In the genomic region with DNA sequence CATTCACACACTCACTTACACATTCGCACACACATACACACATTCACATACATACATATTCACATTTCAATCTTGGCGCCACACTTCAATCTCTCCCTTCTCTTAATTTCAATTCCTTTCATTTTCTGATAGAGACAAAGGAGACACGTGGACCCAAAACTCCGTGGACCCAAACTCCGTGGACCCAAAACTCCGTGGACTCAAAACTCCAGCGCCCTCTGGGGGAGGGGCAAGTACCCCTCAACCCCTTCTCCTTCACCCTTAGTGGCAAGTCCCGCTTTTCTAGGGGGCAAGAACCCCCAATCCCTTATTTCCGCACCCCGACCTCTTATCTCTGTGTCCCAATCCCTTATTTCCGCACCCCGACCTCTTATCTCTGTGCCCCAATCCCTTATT, we compare ENCODE assay signal across 13 cellular contexts. TPM values are rescaled to one million over a fixed set of nuclear protein-coding genes. Genes with fewer than 3 reads are reported as not detected.
DNase-seq lines count a peak whose midpoint lies in the region; ATAC-seq, FAIRE-seq and TF ChIP-seq lines count a peak whose summit lies in the region.
"Not testable (repeated sequence)": the region's sequence is repeated elsewhere in the genome, so short reads cannot be mapped to it uniquely, and the experiment has no call there.
"Had no signal": no experiment of that assay in that cellular context is flagged by ENCODE, and none has a peak within 500 bp of the region (broad histone marks: within the 10 kb centered on the region; RNA-seq: fewer than 3 reads in every experiment).

No MANE protein-coding gene starts in this region.

- H3K4me1 Mint-ChIP-seq in Calu3 (ENCODE audit: low read depth, unreplicated experiment) (peaks cover 47% of the 10 kb centered on the region), activated B cell treated with CpG ODN at 0.5 μM for 24 hours (peaks cover 38% of the 10 kb centered on the region), naive B cell (peaks cover 20 to 47% (median 29%) of the 10 kb centered on the region in 3 donors)
- peaks cover 56% of the 10 kb centered on the region for H3K4me1 Mint-ChIP-seq in activated T-helper 1 cell treated with anti-CD3 and anti-CD28 coated beads, Interleukin-12 subunit alpha, Interleukin-12 subunit beta, Interleukin-2, Interleukin-4 antibody, amounts not matched to agents 30 ng/mL and 10 ng/mL and 1 ng/mL, durations not matched to agents 14 hours and 24 hours and 36 hours (ENCODE audit: low read depth)
- not testable (repeated sequence) for H3K4me1 Mint-ChIP-seq in endothelial cell (ENCODE audit: unreplicated experiment)
- peaks cover 67% of the 10 kb centered on the region for H3K4me1 Mint-ChIP-seq in stimulated activated effector memory CD8-positive, alpha-beta T cell treated with anti-CD3 and anti-CD28 coated beads, Interleukin-12 subunit alpha, Interleukin-12 subunit beta, amount 100 ng/mL, for 72 hours

- H3K9me3 Mint-ChIP-seq in Calu3 (ENCODE audit: low read depth, unreplicated experiment); activated B cell treated with CpG ODN at 0.5 μM for 24 hours; activated T-helper 1 cell treated with anti-CD3 and anti-CD28 coated beads, Interleukin-12 subunit alpha, Interleukin-12 subunit beta, Interleukin-2, Interleukin-4 antibody, amounts not matched to agents 30 ng/mL and 10 ng/mL and 1 ng/mL, durations not matched to agents 14 hours and 24 hours and 36 hours; endothelial cell (ENCODE audit: unreplicated experiment); naive B cell; stimulated activated effector memory CD8-positive, alpha-beta T cell treated with anti-CD3 and anti-CD28 coated beads, Interleukin-12 subunit alpha, Interleukin-12 subunit beta, amount 100 ng/mL, for 72 hours: not testable (repeated sequence)

- not testable (repeated sequence) for H3K9me3 ChIP-seq in GM12878 (replicated peaks; ENCODE audit: control insufficient read depth, insufficient read depth, low read length)

- in situ Hi-C loops in GM12878 (cut with MboI), result not testable (repeated sequence)

- not testable (repeated sequence) for FAIRE-seq in GM12878 (lab: Jason Lieb, UNC)

- CTCF ChIA-PET in Calu3 (lab: Charles Lee) (interaction anchor here (1.3 to 3.0 kb wide), 3 partner anchors 137 to 384 kb away, joined by 6 to 26 read pairs (median 13); no protein-coding TSS in a partner anchor), activated B cell treated with CpG ODN at 0.5 μM for 24 hours (lab: Charles Lee) (interaction anchor here (0.9 to 9.4 kb wide), 4 partner anchors 10 to 244 kb away, joined by 3 to 265 read pairs (median 102); partner anchors contain the start of gene FXYD2), GM12878 (lab: Yijun Ruan, JAX) (interaction anchor here (0.6 to 8.8 kb wide), 10 partner anchors 8 to 384 kb away, joined by 3 to 360 read pairs (median 58); partner anchors contain the start of gene FXYD2)

- not testable (repeated sequence) for H3K27me3 ChIP-seq in GM12878 (replicated peaks in 1 of 2; ENCODE audit: control insufficient read depth in 2 of 2, insufficient read depth in 2 of 2, low read length in 1 of 2)

- not testable (repeated sequence) for H3K36me3 Mint-ChIP-seq in Calu3 (ENCODE audit: insufficient read depth, unreplicated experiment); activated B cell treated with CpG ODN at 0.5 μM for 24 hours (ENCODE audit: low read depth); activated T-helper 1 cell treated with anti-CD3 and anti-CD28 coated beads, Interleukin-12 subunit alpha, Interleukin-12 subunit beta, Interleukin-2, Interleukin-4 antibody, amounts not matched to agents 30 ng/mL and 10 ng/mL and 1 ng/mL, durations not matched to agents 14 hours and 24 hours and 36 hours (ENCODE audit: low read depth); endothelial cell (ENCODE audit: low read depth, unreplicated experiment); naive B cell
- peaks cover 11% of the 10 kb centered on the region for H3K36me3 Mint-ChIP-seq in stimulated activated effector memory CD8-positive, alpha-beta T cell treated with anti-CD3 and anti-CD28 coated beads, Interleukin-12 subunit alpha, Interleukin-12 subunit beta, amount 100 ng/mL, for 72 hours

- not testable (repeated sequence) for H3K79me2 ChIP-seq in GM12878 (ENCODE audit: control insufficient read depth, insufficient read depth, low read length)

- POLR2A ChIA-PET in activated B cell treated with CpG ODN at 0.5 μM for 24 hours (lab: Charles Lee), result interaction anchor here (1.6 kb wide), 1 partner anchor 243 kb away, joined by 8 read pairs; no protein-coding TSS in a partner anchor
- POLR2A ChIA-PET in GM12878 (lab: Charles Lee), result not testable (repeated sequence)

- not testable (repeated sequence) for TF ChIP-seq RAD21 in GM12878 (IDR thresholded peaks at IDR 0.05; ENCODE audit: insufficient read depth, low read depth, low read length)

- H3K4me3 ChIP-seq in GM12878, result not testable (repeated sequence)

- WGBS in GM12878 (ENCODE audit: insufficient coverage, insufficient replicate concordance, low lambda C conversion rate, missing lambda C conversion rate), result 70% methylated on average over 11 of the region's 12 CpGs

- not testable (repeated sequence) for H3K4me2 ChIP-seq in GM12878 (ENCODE audit: control insufficient read depth, insufficient read depth)

- H3K27ac Mint-ChIP-seq in Calu3 (ENCODE audit: unreplicated experiment), result not testable (repeated sequence)
- H3K27ac Mint-ChIP-seq in activated B cell treated with CpG ODN at 0.5 μM for 24 hours (peak overlapping the region; percentile 3), endothelial cell (ENCODE audit: unreplicated experiment) (peak overlapping the region; percentile 3), naive B cell (peak overlapping the region in 4 of 6 donors; percentile 3 to 62 (median 30))
- peak overlapping the region; percentile 19 for H3K27ac Mint-ChIP-seq in activated T-helper 1 cell treated with anti-CD3 and anti-CD28 coated beads, Interleukin-12 subunit alpha, Interleukin-12 subunit beta, Interleukin-2, Interleukin-4 antibody, amounts not matched to agents 30 ng/mL and 10 ng/mL and 1 ng/mL, durations not matched to agents 14 hours and 24 hours and 36 hours
- H3K27ac Mint-ChIP-seq in stimulated activated effector memory CD8-positive, alpha-beta T cell treated with anti-CD3 and anti-CD28 coated beads, Interleukin-12 subunit alpha, Interleukin-12 subunit beta, amount 100 ng/mL, for 72 hours, result peak overlapping the region; percentile 8

- H3K9ac ChIP-seq in GM12878 (ENCODE audit: control insufficient read depth, insufficient read depth, low read length), result not testable (repeated sequence)

- TF ChIP-seq POLR2A in GM12878 (IDR thresholded peaks at IDR 0.05; ENCODE audit: low read depth, low read length), result not testable (repeated sequence)

- not testable (repeated sequence) for DNase-seq in Calu3; activated B cell treated with CpG ODN at 0.5 μM for 24 hours; activated T-helper 1 cell treated with anti-CD3 and anti-CD28 coated beads, Interleukin-12 subunit alpha, Interleukin-12 subunit beta, Interleukin-2, Interleukin-4 antibody, amounts not matched to agents 30 ng/mL and 10 ng/mL and 1 ng/mL, durations not matched to agents 14 hours and 24 hours and 36 hours (ENCODE audit: low spot score); GM12878 (ENCODE audit: low read depth, low spot score); endothelial cell (ENCODE audit: low spot score); naive B cell; stimulated activated effector memory CD8-positive, alpha-beta T cell treated with anti-CD3 and anti-CD28 coated beads, Interleukin-12 subunit alpha, Interleukin-12 subunit beta, amount 100 ng/mL, for 72 hours (ENCODE audit: low spot score in 2 of 2)

- H4K20me1 ChIP-seq in GM12878 (ENCODE audit: control insufficient read depth, insufficient read depth), result not testable (repeated sequence)

- BruUV-seq in Calu3 (replicated peaks; lab: Mats Ljungman, UMichigan), result not testable (repeated sequence)
- TSS peak; percentile 66 for BruUV-seq in GM12878 (replicated peaks; lab: Mats Ljungman, UMichigan)

- intact Hi-C loops in Calu3 (cut with micrococcal nuclease; ENCODE audit: unreplicated experiment); activated B cell treated with CpG ODN at 0.5 μM for 24 hours (cut with micrococcal nuclease); activated T-helper 1 cell treated with anti-CD3 and anti-CD28 coated beads, Interleukin-12 subunit alpha, Interleukin-12 subunit beta, Interleukin-2, Interleukin-4 antibody, amounts not matched to agents 30 ng/mL and 10 ng/mL and 1 ng/mL, durations not matched to agents 14 hours and 24 hours and 36 hours (cut with micrococcal nuclease): not testable (repeated sequence)
- intact Hi-C loops in GM12878 (cut with micrococcal nuclease; ENCODE audit: unreplicated experiment), result loop anchor here (10.0 kb wide), 2 partner anchors 625 to 1885 kb away; partner anchors contain the start of gene KMT2A

- ATAC-seq in activated B cell treated with CpG ODN at 0.5 μM for 24 hours (ENCODE audit: low read depth); GM12878; naive B cell (ENCODE audit: low read depth in 2 of 2); stimulated activated effector memory CD8-positive, alpha-beta T cell treated with anti-CD3 and anti-CD28 coated beads, Interleukin-12 subunit alpha, Interleukin-12 subunit beta, amount 100 ng/mL, for 72 hours: not testable (repeated sequence)

- RAD21 ChIA-PET in GM12878 (lab: Charles Lee; ENCODE audit: unreplicated experiment), result interaction anchor here (0.7 to 6.4 kb wide), 8 partner anchors 8 to 631 kb away, joined by 3 to 273 read pairs (median 5); no protein-coding TSS in a partner anchor

- H3K27me3 Mint-ChIP-seq in Calu3 (ENCODE audit: unreplicated experiment) (peaks cover 14% of the 10 kb centered on the region), naive B cell (peaks cover 0 to 14% (median 7%) of the 10 kb centered on the region in 3 donors)
- H3K27me3 Mint-ChIP-seq in activated B cell treated with CpG ODN at 0.5 μM for 24 hours; activated T-helper 1 cell treated with anti-CD3 and anti-CD28 coated beads, Interleukin-12 subunit alpha, Interleukin-12 subunit beta, Interleukin-2, Interleukin-4 antibody, amounts not matched to agents 30 ng/mL and 10 ng/mL and 1 ng/mL, durations not matched to agents 14 hours and 24 hours and 36 hours (ENCODE audit: insufficient read depth); endothelial cell (ENCODE audit: unreplicated experiment): not testable (repeated sequence)

- H3K4me1 ChIP-seq in GM12878 (ENCODE audit: control insufficient read depth, insufficient read depth, low read length), result peaks cover 27% of the 10 kb centered on the region

- not testable (repeated sequence) for TF ChIP-seq EP300 in GM12878 (IDR thresholded peaks at IDR 0.05; ENCODE audit: borderline replicate concordance in 1 of 2, control insufficient read depth in 1 of 2, low read depth in 2 of 2, low read length in 2 of 2)

- H3K4me3 Mint-ChIP-seq in Calu3 (ENCODE audit: low read depth, unreplicated experiment) (peak overlapping the region; percentile 9), naive B cell (peak overlapping the region in 1 of 8 donors; percentile 55)
- H3K4me3 Mint-ChIP-seq in activated B cell treated with CpG ODN at 0.5 μM for 24 hours; endothelial cell (ENCODE audit: unreplicated experiment): not testable (repeated sequence)
- peak overlapping the region; percentile 19 for H3K4me3 Mint-ChIP-seq in activated T-helper 1 cell treated with anti-CD3 and anti-CD28 coated beads, Interleukin-12 subunit alpha, Interleukin-12 subunit beta, Interleukin-2, Interleukin-4 antibody, amounts not matched to agents 30 ng/mL and 10 ng/mL and 1 ng/mL, durations not matched to agents 14 hours and 24 hours and 36 hours
- H3K4me3 Mint-ChIP-seq in stimulated activated effector memory CD8-positive, alpha-beta T cell treated with anti-CD3 and anti-CD28 coated beads, Interleukin-12 subunit alpha, Interleukin-12 subunit beta, amount 100 ng/mL, for 72 hours, result peak overlapping the region; percentile 1

- SMC1A ChIA-PET in GM12878 (lab: Charles Lee; ENCODE audit: uncharacterized antibody, unreplicated experiment), result interaction anchor here (2.6 to 12.1 kb wide), 4 partner anchors 8 to 243 kb away, joined by 9 to 318 read pairs (median 38); no protein-coding TSS in a partner anchor

- not testable (repeated sequence) for H2AFZ ChIP-seq in GM12878 (ENCODE audit: control insufficient read depth, low read depth, low read length)

- not testable (repeated sequence) for TF ChIP-seq CTCF in Calu3 (IDR thresholded peaks at IDR 0.05; ENCODE audit: unreplicated experiment); activated B cell treated with CpG ODN at 0.5 μM for 24 hours (IDR thresholded peaks at IDR 0.05); GM12878 (IDR thresholded peaks at IDR 0.05 in 2 of 3, conservative IDR thresholded peaks at IDR 0.05 in 1 of 3; ENCODE audit: control insufficient read depth in 2 of 3, extremely low read depth in 1 of 3, insufficient read depth in 1 of 3, low read depth in 3 of 3, low read length in 3 of 3); endothelial cell (IDR thresholded peaks at IDR 0.05; ENCODE audit: unreplicated experiment)

- not testable (repeated sequence) for H3K27ac ChIP-seq in GM12878 (ENCODE audit: control insufficient read depth, insufficient read depth)

- H3K36me3 ChIP-seq in GM12878 (ENCODE audit: control insufficient read depth in 2 of 2, insufficient read depth in 2 of 2, low read length in 1 of 2), result not testable (repeated sequence)

RNA-seq across cellular contexts. Expression of gene DSCAML1, which starts 13.0 kb away (rescaled TPM):
- total RNA-seq in Calu3 (2022) (0.07 and 0.27 TPM in 2 replicates), activated B cell treated with CpG ODN at 0.5 μM for 24 hours (1.5 and 3.6 TPM in 2 replicates), GM12878 (2014; rRNA removed) (0.06 and 0.11 TPM in 2 replicates), GM12878 (2014; rRNA removed; fragmentation: Illumina TruSeq; extraction: Trizol) (0.05 and 0.09 TPM in 2 replicates), GM12878 (2021) (0.13 TPM in 2 replicates), endothelial cell (ENCODE audit: unreplicated experiment) (3.8 TPM)
- not detected in 2 replicates for total RNA-seq in activated T-helper 1 cell treated with anti-CD3 and anti-CD28 coated beads, Interleukin-12 subunit alpha, Interleukin-12 subunit beta, Interleukin-2, Interleukin-4 antibody, amounts not matched to agents 30 ng/mL and 10 ng/mL and 1 ng/mL, durations not matched to agents 14 hours and 24 hours and 36 hours
- 0.48 and 1.6 TPM in 2 replicates for total RNA-seq in GM12878 (2013; cell fraction: nucleolus; rRNA removed)
- polyA plus RNA-seq in GM12878 (2011; ENCODE audit: low read depth), result 0.03 TPM
- polyA plus RNA-seq in GM12878 (2011; rRNA removed) (0.18 and 0.20 TPM in 2 replicates), GM12878 (2014; fragmentation: Illumina TruSeq; extraction: Trizol) (0.06 and 0.11 TPM in 2 replicates), GM12878 (2014; fragmentation: Nextera tagmentation; extraction: Ambion mirVana) (under 1 TPM in 1 of 2 experiments, not detected in 1; 0.03 TPM), GM12878 (2014; rRNA removed) (0.06 and 0.10 TPM in 2 replicates), GM12878 (2016; fragmentation: Nextera tagmentation; extraction: Ambion mirVana) (under 1 TPM; 0.03 TPM), naive B cell (ENCODE audit: low read depth in 6 of 6) (under 1 TPM in 3 of 6 donors, not detected in 3; 0.03 to 0.25 (median 0.11) TPM)
- 0.39 and 0.47 TPM in 2 replicates for polyA plus RNA-seq in GM12878 (2011; cell fraction: cytosol; rRNA removed)
- polyA plus RNA-seq in GM12878 (2011; cell fraction: nucleus; rRNA removed), result 1.5 TPM in 2 replicates
- 0.15 and 0.39 TPM in 2 replicates for polyA plus RNA-seq in GM12878 (2012)
- 0.26 and 0.80 TPM in 2 replicates for polyA minus RNA-seq in GM12878 (2011; rRNA and poly(A)+ RNA removed)
- polyA minus RNA-seq in GM12878 (2011; cell fraction: cytosol; rRNA and poly(A)+ RNA removed), result 0.27 TPM in 1 of 2 replicates, not detected in the other
- 2.3 and 3.7 TPM in 2 replicates for polyA minus RNA-seq in GM12878 (2011; cell fraction: nucleus; rRNA and poly(A)+ RNA removed)
- total RNA-seq: A172, Daoy, G401, HT-29, NCI-H460 had no signal
- polyA plus RNA-seq: BJ had no signal

RNA-seq across cellular contexts. Expression of gene FXYD2, which starts 14.5 kb away (rescaled TPM):
- 7.9 and 9.0 TPM in 2 replicates for total RNA-seq in Calu3 (2022)
- total RNA-seq in activated B cell treated with CpG ODN at 0.5 μM for 24 hours, result 40.4 and 44.6 TPM in 2 replicates
- total RNA-seq in activated T-helper 1 cell treated with anti-CD3 and anti-CD28 coated beads, Interleukin-12 subunit alpha, Interleukin-12 subunit beta, Interleukin-2, Interleukin-4 antibody, amounts not matched to agents 30 ng/mL and 10 ng/mL and 1 ng/mL, durations not matched to agents 14 hours and 24 hours and 36 hours, result 3.4 and 3.6 TPM in 2 replicates
- total RNA-seq in GM12878 (2013; cell fraction: nucleolus; rRNA removed), result 0.56 and 0.64 TPM in 2 replicates
- 3.6 and 3.8 TPM in 2 replicates for total RNA-seq in GM12878 (2014; rRNA removed)
- 1.2 and 1.5 TPM in 2 replicates for total RNA-seq in GM12878 (2014; rRNA removed; fragmentation: Illumina TruSeq; extraction: Trizol)
- total RNA-seq in GM12878 (2021), result 1.8 and 2.0 TPM in 2 replicates
- polyA plus RNA-seq in GM12878 (2011; ENCODE audit: low read depth), result 3.6 TPM
- 3.2 and 4.5 TPM in 2 replicates for polyA plus RNA-seq in GM12878 (2011; rRNA removed)
- polyA plus RNA-seq in GM12878 (2011; cell fraction: cytosol; rRNA removed), result 9.8 TPM in 2 replicates
- polyA plus RNA-seq in GM12878 (2011; cell fraction: nucleus; rRNA removed), result 2.4 and 8.4 TPM in 2 replicates
- 4.5 and 6.7 TPM in 2 replicates for polyA plus RNA-seq in GM12878 (2012)
- 1.9 TPM in 1 of 2 replicates, not detected in the other for polyA plus RNA-seq in GM12878 (2014; fragmentation: Illumina TruSeq; extraction: Trizol)
- 1 to 10 TPM; 1.6 to 1.9 TPM for polyA plus RNA-seq in GM12878 (2014; fragmentation: Nextera tagmentation; extraction: Ambion mirVana)
- polyA plus RNA-seq in GM12878 (2014; rRNA removed), result 2.0 and 2.9 TPM in 2 replicates
- polyA plus RNA-seq in GM12878 (2016; fragmentation: Nextera tagmentation; extraction: Ambion mirVana), result 1 to 10 TPM; 3.3 to 4.1 TPM
- polyA minus RNA-seq in GM12878 (2011; rRNA and poly(A)+ RNA removed), result 2.9 and 5.7 TPM in 2 replicates
- polyA minus RNA-seq in GM12878 (2011; cell fraction: cytosol; rRNA and poly(A)+ RNA removed), result not detected in 2 replicates
- polyA minus RNA-seq in GM12878 (2011; cell fraction: nucleus; rRNA and poly(A)+ RNA removed), result 1.5 and 1.9 TPM in 2 replicates
- not detected for total RNA-seq in endothelial cell (ENCODE audit: unreplicated experiment)
- polyA plus RNA-seq in naive B cell (ENCODE audit: low read depth in 6 of 6), result 1 to 10 TPM in 1 of 6 donors, under 1 TPM in 2, not detected in 3; 0.74 to 4.0 (median 0.75) TPM
- total RNA-seq: A172, Daoy, G401, NCI-H460 had no signal
- polyA plus RNA-seq: BJ had no signal
